24 cellular contexts compared by ENCODE assay signal in genomic region chr11:79290766-79291165, GRCh38.
"Had no signal": no experiment of that assay in that cellular context is flagged by ENCODE, and none has a peak within 500 bp of the region (broad histone marks: within the 10 kb centered on the region; RNA-seq: fewer than 3 reads in every experiment).

No MANE protein-coding gene starts in this region.

- H3K27me3 ChIP-seq: esophagus squamous epithelium, right atrium auricular region, stomach, tibial artery had no signal

- H3K4me3 ChIP-seq: esophagus squamous epithelium, heart right ventricle, lower lobe of right lung, prostate gland, right atrium auricular region, smooth muscle cell, stomach, tibial artery had no signal

- H3K27ac ChIP-seq: esophagus squamous epithelium, heart right ventricle, lower lobe of right lung, prostate gland, right atrium auricular region, stomach, tibial artery had no signal

- H3K9me3 ChIP-seq: esophagus squamous epithelium, heart right ventricle, lower lobe of right lung, prostate gland, right atrium auricular region, stomach, tibial artery had no signal

- H3K36me3 ChIP-seq: esophagus squamous epithelium, heart right ventricle, lower lobe of right lung, prostate gland, right atrium auricular region, stomach, tibial artery had no signal

- DNase-seq: effector memory CD8-positive, alpha-beta T cell; erythroblast; esophagus squamous epithelium; foreskin melanocyte; glutamatergic neuron; heart right ventricle; hippocampal formation; left colon; left ventricle myocardium superior; lower lobe of right lung; naive thymus-derived CD8-positive, alpha-beta T cell; nephron progenitor cell; nucleus accumbens; stimulated activated CD4-positive, alpha-beta T cell treated with anti-CD3 and anti-CD28 coated beads, Interleukin-12 subunit alpha, Interleukin-12 subunit beta, amount 100 ng/mL, for 4 hours; stimulated activated CD4-positive, alpha-beta T cell treated with anti-CD3 and anti-CD28 coated beads, Interleukin-1b, Interleukin-23, amount 100 ng/mL, for 48 hours; stimulated activated CD4-positive, alpha-beta T cell treated with anti-CD3 and anti-CD28 coated beads, Interleukin-4, amount 100 ng/mL, for 1 hour; stimulated activated CD8-positive, alpha-beta memory T cell treated with anti-CD3 and anti-CD28 coated beads, Interleukin-4, amount 100 ng/mL, for 48 hours; stimulated activated naive CD4-positive, alpha-beta T cell; stomach; tibial artery had no signal

- ATAC-seq: effector memory CD8-positive, alpha-beta T cell; heart right ventricle; left colon; left ventricle myocardium superior; lower lobe of right lung; naive thymus-derived CD8-positive, alpha-beta T cell; sciatic nerve had no signal

- H3K4me1 ChIP-seq: heart right ventricle, lower lobe of right lung, prostate gland, right atrium auricular region, stomach, tibial artery had no signal
